Comparison of ENCODE assay signal across 1 cellular context in genomic region chr6:30542404-30542725, GRCh38.
TF ChIP-seq lines count a peak whose summit lies in the region.

No MANE protein-coding gene starts in this region.

TF ChIP-seq in H1, 55 proteins besides CTCF, POLR2A, EP300 and RAD21:
- TF ChIP-seq MAFK (IDR thresholded peaks at IDR 0.05; ENCODE audit: low read depth, low read length) (no peak), GABPA (IDR thresholded peaks at IDR 0.05; ENCODE audit: borderline replicate concordance, insufficient read depth, low read length) (no peak), EZH2 (IDR thresholded peaks at IDR 0.05; ENCODE audit: low read depth, low read length, severe bottlenecking) (no peak), EGR1 (IDR thresholded peaks at IDR 0.05; ENCODE audit: borderline replicate concordance, low read depth, low read length) (no peak), SIX5 (IDR thresholded peaks at IDR 0.05; ENCODE audit: low read depth, low read length) (no peak)
